In the genomic region with DNA sequence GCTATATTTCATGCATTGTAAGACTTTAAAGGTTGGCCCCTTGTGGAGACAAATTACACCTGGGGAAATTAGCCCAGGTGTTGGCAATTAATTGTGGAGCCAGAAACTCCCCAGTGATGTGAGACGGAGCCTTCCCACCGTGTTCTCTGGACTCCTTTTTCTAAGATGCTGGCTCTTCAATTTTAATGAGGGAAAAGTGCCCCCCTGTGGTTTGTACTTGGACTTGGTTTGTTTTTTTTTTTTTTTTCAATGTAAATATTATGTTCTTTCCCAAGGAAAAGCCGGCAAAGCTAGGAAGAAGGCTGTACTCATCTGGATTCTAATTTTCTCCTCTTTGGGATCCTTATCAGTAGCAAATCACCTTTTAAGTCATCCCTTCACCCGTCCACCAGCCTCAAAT, we compare ENCODE assay signal across 13 cellular contexts. TPM values are rescaled to one million over a fixed set of nuclear protein-coding genes. Genes with fewer than 3 reads are reported as not detected.
A peak's percentile ranks its signal among the peaks of the same experiment; 100 is the strongest.
DNase-seq lines count a peak whose midpoint lies in the region; ATAC-seq and TF ChIP-seq lines count a peak whose summit lies in the region.
"Had no signal": no experiment of that assay in that cellular context is flagged by ENCODE, and none has a peak within 500 bp of the region (broad histone marks: within the 10 kb centered on the region; RNA-seq: fewer than 3 reads in every experiment).

No MANE protein-coding gene starts in this region.

- DNase-seq in ACHN (peak; percentile 19), HCT116 (ENCODE audit: low read depth, low spot score) (peak; percentile 21), SK-MEL-5 (ENCODE audit: low read depth, low spot score) (peak; percentile 42), fibroblast of the aortic adventitia (ENCODE audit: low read depth) (peak; percentile 23)
- DNase-seq in stimulated activated CD4-positive, alpha-beta T cell treated with anti-CD3 and anti-CD28 coated beads, Interleukin-12 subunit alpha, Interleukin-12 subunit beta, amount 100 ng/mL, for 4 hours, result no peak
- DNase-seq: activated CD8-positive, alpha-beta T cell treated with anti-CD3 and anti-CD28 coated beads, Interleukin-2, amount 10 ng/mL, durations not matched to agents 7 days and 5 days; activated naive CD4-positive, alpha-beta T cell treated with anti-CD3 and anti-CD28 coated beads, Interleukin-2, amount 10 ng/mL, durations not matched to agents 7 days and 5 days; CD8-positive, alpha-beta T cell; right lobe of liver; upper lobe of right lung had no signal

- no peaks in the 10 kb centered on the region for H4K20me1 ChIP-seq in HCT116 (ENCODE audit: insufficient read depth)

- H3K9me3 ChIP-seq in HCT116 (ENCODE audit: control insufficient read depth in 1 of 2, insufficient read depth in 1 of 2, low read depth in 1 of 2, low read length in 2 of 2), result peaks cover 0 to 6% of the 10 kb centered on the region in 2 experiments; a peak in 1 of 4 replicates
- H3K9me3 ChIP-seq: right lobe of liver, upper lobe of right lung had no signal

- no TSS peak for BruUV-seq in HCT116 (replicated peaks; lab: Mats Ljungman, UMichigan)

- peak overlapping the region; percentile 28; the same call in 1 of the 2 replicates for H3K4me2 ChIP-seq in HCT116 (ENCODE audit: low read length)

- POLR2A ChIA-PET in HCT116 (lab: Charles Lee), result interaction anchor here (0.6 to 0.7 kb wide), 2 partner anchors 66 to 612 kb away, joined by 3 to 4 read pairs; no protein-coding TSS in a partner anchor

- intact Hi-C loops in HCT116 (cut with micrococcal nuclease), result loop anchor here (1.0 kb wide), 1 partner anchor 184 kb away; no protein-coding TSS in a partner anchor

- TF ChIP-seq RAD21 in HCT116 (IDR thresholded peaks at IDR 0.05; ENCODE audit: low read depth), result peak; percentile 60

- RAD21 ChIA-PET in HCT116 (lab: Charles Lee; ENCODE audit: low non-redundant PET in 1 of 2, low total read pairs in 2 of 2, uncharacterized antibody in 2 of 2, unreplicated experiment in 2 of 2), result interaction anchor here (0.6 to 0.7 kb wide), 4 partner anchors 10 to 125 kb away, joined by 3 to 7 read pairs (median 4); no protein-coding TSS in a partner anchor

- peaks cover 0 to 7% of the 10 kb centered on the region in 2 experiments; a peak in 2 of 4 replicates for H3K4me1 ChIP-seq in HCT116 (ENCODE audit: control insufficient read depth in 1 of 2, insufficient read depth in 2 of 2, low read length in 2 of 2)
- H3K4me1 ChIP-seq: right lobe of liver, upper lobe of right lung had no signal

- H3K27me3 ChIP-seq in HCT116 (ENCODE audit: insufficient read depth, low read length), result no peaks in the 10 kb centered on the region
- H3K27me3 ChIP-seq: right lobe of liver had no signal

- no peaks in the 10 kb centered on the region for H3K36me3 ChIP-seq in HCT116 (ENCODE audit: control insufficient read depth in 1 of 2, insufficient read depth in 2 of 2, low read length in 2 of 2)
- H3K36me3 ChIP-seq: right lobe of liver, upper lobe of right lung had no signal

- in situ Hi-C loops in ACHN (cut with HindIII; ENCODE audit: low pct_ligation_motif_present, low pct_unique_long_range_greater_than_20kb, low sequenced_read_pairs) (no loop called here), SK-MEL-5 (cut with HindIII; ENCODE audit: low pct_unique_long_range_greater_than_20kb, low sequenced_read_pairs) (no loop called here)

- ATAC-seq in HCT116, result peak; percentile 50; the same call in 1 of the 2 replicates
- ATAC-seq in HG02642 (IDR thresholded peaks at IDR 0.05; ENCODE audit: poor library complexity, unreplicated experiment), result no peak
- no peak for ATAC-seq in HG02763 (IDR thresholded peaks at IDR 0.05; ENCODE audit: unreplicated experiment)
- ATAC-seq in HG03039 (IDR thresholded peaks at IDR 0.05; ENCODE audit: unreplicated experiment), result no peak
- ATAC-seq: activated CD8-positive, alpha-beta T cell treated with anti-CD3 and anti-CD28 coated beads, Interleukin-2, amount 10 ng/mL, durations not matched to agents 7 days and 5 days; CD8-positive, alpha-beta T cell; right lobe of liver; upper lobe of right lung had no signal

- no peak for TF ChIP-seq POLR2A in HCT116 (IDR thresholded peaks at IDR 0.05; ENCODE audit: borderline replicate concordance, extremely low read depth, insufficient read depth, insufficient read length)

- H3K4me3 ChIP-seq in HCT116 (replicated peaks in 1 of 2; ENCODE audit: low read depth in 1 of 2, low read length in 2 of 2) (no peak overlapping the region), fibroblast of the aortic adventitia (ENCODE audit: low read depth, low read length) (no peak overlapping the region)
- H3K4me3 ChIP-seq: right lobe of liver, upper lobe of right lung had no signal

- peak overlapping the region; percentile 89 for H2AFZ ChIP-seq in HCT116 (ENCODE audit: low read depth, low read length, poor library complexity, severe bottlenecking)

- H3K9ac ChIP-seq in HCT116 (ENCODE audit: low read length), result no peak overlapping the region

- no peak overlapping the region for H3K27ac ChIP-seq in HCT116 (ENCODE audit: low read depth, low read length)
- H3K27ac ChIP-seq: right lobe of liver, upper lobe of right lung had no signal

- TF ChIP-seq CTCF in HCT116 (IDR thresholded peaks at IDR 0.05 in 2 of 3, conservative IDR thresholded peaks at IDR 0.05 in 1 of 3; ENCODE audit: borderline replicate concordance in 1 of 3, insufficient read depth in 1 of 3, low read depth in 2 of 3, low read length in 2 of 3) (peak in 2 of 3 experiments; percentile 28 to 45; a peak in 3 of 6 replicates), fibroblast of the aortic adventitia (IDR thresholded peaks at IDR 0.05; ENCODE audit: insufficient read depth, low read length) (no peak)

- CTCF ChIA-PET in HCT116 (lab: Charles Lee), result interaction anchor here (0.7 to 2.9 kb wide), 2 partner anchors 85 to 184 kb away, joined by 4 to 12 read pairs; no protein-coding TSS in a partner anchor

- no peaks in the 10 kb centered on the region for H3K79me2 ChIP-seq in HCT116 (ENCODE audit: insufficient read depth, low read length)

- H3K9me2 ChIP-seq in HCT116 (ENCODE audit: insufficient read depth), result no peaks in the 10 kb centered on the region

TF ChIP-seq in HCT116, 20 proteins besides CTCF, POLR2A, EP300 and RAD21 (continues in another document):
- TF ChIP-seq ELF1 (IDR thresholded peaks at IDR 0.05; ENCODE audit: borderline replicate concordance, low read depth) (no peak), POLR2AphosphoS5 (IDR thresholded peaks at IDR 0.05; ENCODE audit: low read depth, low read length) (no peak), EGR1 (IDR thresholded peaks at IDR 0.05; ENCODE audit: low read depth) (no peak), EZH2phosphoT487 (IDR thresholded peaks at IDR 0.05; ENCODE audit: borderline replicate concordance) (no peak), SRF (IDR thresholded peaks at IDR 0.05; ENCODE audit: low read depth) (no peak)
- TF ChIP-seq, protein P1, sequence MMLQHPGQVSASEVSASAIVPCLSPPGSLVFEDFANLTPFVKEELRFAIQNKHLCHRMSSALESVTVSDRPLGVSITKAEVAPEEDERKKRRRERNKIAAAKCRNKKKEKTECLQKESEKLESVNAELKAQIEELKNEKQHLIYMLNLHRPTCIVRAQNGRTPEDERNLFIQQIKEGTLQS (IDR thresholded peaks at IDR 0.05), result no peak
- TF ChIP-seq, protein P2, sequence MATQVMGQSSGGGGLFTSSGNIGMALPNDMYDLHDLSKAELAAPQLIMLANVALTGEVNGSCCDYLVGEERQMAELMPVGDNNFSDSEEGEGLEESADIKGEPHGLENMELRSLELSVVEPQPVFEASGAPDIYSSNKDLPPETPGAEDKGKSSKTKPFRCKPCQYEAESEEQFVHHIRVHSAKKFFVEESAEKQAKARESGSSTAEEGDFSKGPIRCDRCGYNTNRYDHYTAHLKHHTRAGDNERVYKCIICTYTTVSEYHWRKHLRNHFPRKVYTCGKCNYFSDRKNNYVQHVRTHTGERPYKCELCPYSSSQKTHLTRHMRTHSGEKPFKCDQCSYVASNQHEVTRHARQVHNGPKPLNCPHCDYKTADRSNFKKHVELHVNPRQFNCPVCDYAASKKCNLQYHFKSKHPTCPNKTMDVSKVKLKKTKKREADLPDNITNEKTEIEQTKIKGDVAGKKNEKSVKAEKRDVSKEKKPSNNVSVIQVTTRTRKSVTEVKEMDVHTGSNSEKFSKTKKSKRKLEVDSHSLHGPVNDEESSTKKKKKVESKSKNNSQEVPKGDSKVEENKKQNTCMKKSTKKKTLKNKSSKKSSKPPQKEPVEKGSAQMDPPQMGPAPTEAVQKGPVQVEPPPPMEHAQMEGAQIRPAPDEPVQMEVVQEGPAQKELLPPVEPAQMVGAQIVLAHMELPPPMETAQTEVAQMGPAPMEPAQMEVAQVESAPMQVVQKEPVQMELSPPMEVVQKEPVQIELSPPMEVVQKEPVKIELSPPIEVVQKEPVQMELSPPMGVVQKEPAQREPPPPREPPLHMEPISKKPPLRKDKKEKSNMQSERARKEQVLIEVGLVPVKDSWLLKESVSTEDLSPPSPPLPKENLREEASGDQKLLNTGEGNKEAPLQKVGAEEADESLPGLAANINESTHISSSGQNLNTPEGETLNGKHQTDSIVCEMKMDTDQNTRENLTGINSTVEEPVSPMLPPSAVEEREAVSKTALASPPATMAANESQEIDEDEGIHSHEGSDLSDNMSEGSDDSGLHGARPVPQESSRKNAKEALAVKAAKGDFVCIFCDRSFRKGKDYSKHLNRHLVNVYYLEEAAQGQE (IDR thresholded peaks at IDR 0.05; ENCODE audit: low read depth), result no peak
- TF ChIP-seq, protein P3, sequence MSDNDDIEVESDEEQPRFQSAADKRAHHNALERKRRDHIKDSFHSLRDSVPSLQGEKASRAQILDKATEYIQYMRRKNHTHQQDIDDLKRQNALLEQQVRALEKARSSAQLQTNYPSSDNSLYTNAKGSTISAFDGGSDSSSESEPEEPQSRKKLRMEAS (IDR thresholded peaks at IDR 0.05), result no peak

RNA-seq across cellular contexts. Expression of a gene that starts 20.2 kb away (rescaled TPM):
- 1.3 TPM for total RNA-seq in HCT116 (2021; ENCODE audit: unreplicated experiment)
- 0.12 and 0.23 TPM in 2 replicates for polyA plus RNA-seq in HCT116 (2012)
- 1.0 and 1.1 TPM in 2 replicates for total RNA-seq in SK-MEL-5 (2014; rRNA removed; shearing (Covaris generic))
- 0.56 and 0.82 TPM in 2 replicates for polyA plus RNA-seq in SK-MEL-5 (2015; cell fraction: cytosol; rRNA removed)
- polyA plus RNA-seq in SK-MEL-5 (2015; cell fraction: nucleus; rRNA removed), result 1.0 TPM in 1 of 2 replicates, not detected in the other
- total RNA-seq in fibroblast of the aortic adventitia (ENCODE audit: low replicate concordance), result 0.09 TPM in 1 of 2 replicates, not detected in the other
- total RNA-seq: activated CD8-positive, alpha-beta T cell treated with anti-CD3 and anti-CD28 coated beads, Interleukin-2, amount 10 ng/mL, durations not matched to agents 7 days and 5 days had no signal
